ENCODE assay signal across 19 cellular contexts in the genomic region with DNA sequence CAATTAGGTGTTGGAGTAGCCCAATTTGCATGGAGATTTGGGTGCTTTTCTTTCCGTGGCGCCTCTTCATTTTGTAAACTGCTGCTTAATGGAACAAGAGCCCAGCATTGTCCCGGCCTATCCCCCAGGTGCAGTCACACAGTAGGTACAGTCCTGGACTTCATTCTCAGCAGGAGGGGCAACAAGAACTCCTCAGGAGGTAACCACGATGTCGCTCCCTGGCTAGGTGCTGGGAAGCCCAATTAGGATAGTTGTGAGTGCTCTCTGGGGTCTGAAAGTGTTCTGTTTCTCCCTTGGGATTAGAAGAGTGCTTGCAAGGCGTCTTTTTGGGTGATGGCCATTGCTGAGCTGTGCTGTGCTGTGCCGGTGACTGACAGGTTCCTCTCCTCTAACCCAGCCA. TPM values are rescaled to one million over a fixed set of nuclear protein-coding genes. Genes with fewer than 3 reads are reported as not detected.
DNase-seq lines count a peak whose midpoint lies in the region; ATAC-seq and TF ChIP-seq lines count a peak whose summit lies in the region.
"Had no signal": no experiment of that assay in that cellular context is flagged by ENCODE, and none has a peak within 500 bp of the region (broad histone marks: within the 10 kb centered on the region; RNA-seq: fewer than 3 reads in every experiment).

No MANE protein-coding gene starts in this region.

- peak; percentile 14 for DNase-seq in NCI-H2171 treated with DMSO at 0.1 percent for 48 hours (lab: John Stamatoyannopoulos, UW)
- DNase-seq in endodermal cell = peak; percentile 33
- no peak for DNase-seq in upper lobe of left lung
- DNase-seq in cerebellum (ENCODE audit: low spot score) = no peak
- no peak for DNase-seq in left lung
- DNase-seq in GM10248 (ENCODE audit: extremely low spot score) = no peak
- DNase-seq: CD4-positive, alpha-beta memory T cell; MM.1S; NCI-H1048; NCI-H146; NCI-H2029; NCI-H510A; NCI-H748 treated with DMSO at 0.1 percent for 48 hours; PC-9; RPMI8226; SHP77 had no signal

- no peaks in the 10 kb centered on the region for H3K27me3 Mint-ChIP-seq in endodermal cell (ENCODE audit: insufficient read depth)
- H3K27me3 Mint-ChIP-seq: CD4-positive, alpha-beta memory T cell had no signal

- intact Hi-C loops in left lung (cut with DNase I) = no loop called here

- peaks cover 11% of the 10 kb centered on the region for H3K36me3 Mint-ChIP-seq in endodermal cell (ENCODE audit: low read depth)
- H3K36me3 Mint-ChIP-seq: CD4-positive, alpha-beta memory T cell had no signal

- POLR2A ChIA-PET in HEK293 (lab: Yijun Ruan, JAX) = no interaction called here
- POLR2A ChIA-PET in GM10248 (lab: Yijun Ruan, JAX) = no interaction called here

- WGBS in endodermal cell (ENCODE audit: insufficient coverage in 1 of 2, insufficient read length in 1 of 2), 2 experiments = 94 to 95% methylated on average over 6 to 7 of the region's 7 CpGs
- WGBS in upper lobe of left lung, 2 donors = 93 to 97% methylated on average over 4 to 7 of the region's 7 CpGs

- H3K36me3 ChIP-seq in HEK293 (ENCODE audit: control insufficient read depth in 2 of 2, insufficient read depth in 1 of 2, low read length in 2 of 2) = peaks cover 0 to 4% of the 10 kb centered on the region in 2 experiments; a peak in 1 of 3 replicates
- no peaks in the 10 kb centered on the region for H3K36me3 ChIP-seq in endodermal cell (ENCODE audit: control insufficient read depth, insufficient read depth, low read length)
- peaks cover 0 to 4% (median 0%) of the 10 kb centered on the region in 4 donors for H3K36me3 ChIP-seq in upper lobe of left lung
- H3K36me3 ChIP-seq in left lung = no peaks in the 10 kb centered on the region

- CTCF ChIA-PET in HEK293 (lab: Yijun Ruan, JAX) = interaction anchor here (0.7 kb wide), 1 partner anchor 259 kb away, joined by 3 read pairs; no protein-coding TSS in a partner anchor
- CTCF ChIA-PET in GM10248 (lab: Yijun Ruan, JAX) = interaction anchor here (1.0 to 1.3 kb wide), 3 partner anchors 19 to 46 kb away, joined by 3 to 4 read pairs (median 3); no protein-coding TSS in a partner anchor

- H3K4me3 Mint-ChIP-seq in endodermal cell = no peak overlapping the region
- H3K4me3 Mint-ChIP-seq: CD4-positive, alpha-beta memory T cell; T-helper 1 cell treated with Interleukin-12 subunit alpha and Interleukin-12 subunit beta and Interleukin-4 antibody, amounts not matched to agents 30 μg/mL and 1 μg/mL, for 36 hours had no signal

- H3K9me3 ChIP-seq in HEK293 (ENCODE audit: control insufficient read depth, insufficient read depth, low read depth, low read length) = no peaks in the 10 kb centered on the region
- no peaks in the 10 kb centered on the region for H3K9me3 ChIP-seq in endodermal cell (ENCODE audit: control insufficient read depth, low read length)
- no peaks in the 10 kb centered on the region for H3K9me3 ChIP-seq in upper lobe of left lung
- H3K9me3 ChIP-seq in left lung = no peaks in the 10 kb centered on the region
- H3K9me3 ChIP-seq: BLaER1 treated with 17β-estradiol and CSF1 and Interleukin-3, amounts not matched to agents 10 nM and 100 nM had no signal

- TF ChIP-seq POLR2A in upper lobe of left lung (IDR thresholded peaks at IDR 0.05) = no peak

- peaks cover 1% of the 10 kb centered on the region; the same call in 1 of the 2 replicates for H3K4me1 ChIP-seq in HEK293 (ENCODE audit: control insufficient read depth, insufficient read depth, low read length)
- no peaks in the 10 kb centered on the region for H3K4me1 ChIP-seq in endodermal cell (ENCODE audit: control insufficient read depth, insufficient read depth, low read length)
- peaks cover 16 to 25% (median 20%) of the 10 kb centered on the region in 4 donors for H3K4me1 ChIP-seq in upper lobe of left lung
- peaks cover 8 to 10% of the 10 kb centered on the region in 2 donors for H3K4me1 ChIP-seq in left lung

- TF ChIP-seq EP300 in upper lobe of left lung (IDR thresholded peaks at IDR 0.05) = no peak

- no peaks in the 10 kb centered on the region for H3K27me3 ChIP-seq in endodermal cell (ENCODE audit: control insufficient read depth, insufficient read depth, low read length, poor library complexity, severe bottlenecking)
- H3K27me3 ChIP-seq in upper lobe of left lung = no peaks in the 10 kb centered on the region
- H3K27me3 ChIP-seq in left lung = no peaks in the 10 kb centered on the region
- H3K27me3 ChIP-seq: BLaER1 treated with 17β-estradiol and CSF1 and Interleukin-3, amounts not matched to agents 10 nM and 100 nM had no signal

- H3K4me1 Mint-ChIP-seq in endodermal cell = peaks cover 15% of the 10 kb centered on the region

- no peak overlapping the region for H3K9ac ChIP-seq in endodermal cell (ENCODE audit: extremely low read depth, low read length, poor library complexity, severe bottlenecking)
- H3K9ac ChIP-seq: BLaER1 treated with 17β-estradiol and CSF1 and Interleukin-3, amounts not matched to agents 10 nM and 100 nM had no signal

- H3K27ac Mint-ChIP-seq in endodermal cell = peak overlapping the region; percentile 72
- H3K27ac Mint-ChIP-seq: CD4-positive, alpha-beta memory T cell; T-helper 1 cell treated with Interleukin-12 subunit alpha and Interleukin-12 subunit beta and Interleukin-4 antibody, amounts not matched to agents 30 μg/mL and 1 μg/mL, for 36 hours had no signal

- H3K4me3 ChIP-seq in HEK293 (ENCODE audit: low read depth, low read length) (no peak overlapping the region), endodermal cell (ENCODE audit: low read length) (no peak overlapping the region), upper lobe of left lung (no peak overlapping the region), left lung (no peak overlapping the region)
- H3K4me3 ChIP-seq: BLaER1 treated with 17β-estradiol and CSF1 and Interleukin-3, amounts not matched to agents 10 nM and 100 nM; PC-9 had no signal

- TF ChIP-seq CTCF in HEK293 (tag by site-specific recombination; IDR thresholded peaks at IDR 0.05) (no peak), endodermal cell (conservative IDR thresholded peaks at IDR 0.05) (no peak), upper lobe of left lung (IDR thresholded peaks at IDR 0.05) (no peak), left lung (IDR thresholded peaks at IDR 0.05) (no peak), GM10248 (IDR thresholded peaks at IDR 0.05; ENCODE audit: control extremely low read depth, extremely low read depth, low read depth, missing control alignments) (no peak)

- H3K9me3 Mint-ChIP-seq in endodermal cell = no peaks in the 10 kb centered on the region
- H3K9me3 Mint-ChIP-seq: CD4-positive, alpha-beta memory T cell; T-helper 1 cell treated with Interleukin-12 subunit alpha and Interleukin-12 subunit beta and Interleukin-4 antibody, amounts not matched to agents 30 μg/mL and 1 μg/mL, for 36 hours had no signal

- ATAC-seq in upper lobe of left lung (ENCODE audit: low FRiP score in 2 of 2) = no peak
- no peak for ATAC-seq in left lung

- H3K27ac ChIP-seq in HEK293 (ENCODE audit: extremely low read depth, low read depth, low read length) = no peak overlapping the region
- no peak overlapping the region for H3K27ac ChIP-seq in endodermal cell (ENCODE audit: low read depth, low read length)
- H3K27ac ChIP-seq in upper lobe of left lung = peak overlapping the region in 3 of 4 donors; percentile 17 to 35 (median 24)
- H3K27ac ChIP-seq in left lung = no peak overlapping the region
- H3K27ac ChIP-seq: BLaER1 treated with 17β-estradiol and CSF1 and Interleukin-3, amounts not matched to agents 10 nM and 100 nM; PC-9 had no signal

TF ChIP-seq in HEK293, 187 proteins besides CTCF, POLR2A, EP300 and RAD21:
- TF ChIP-seq GFI1B (tag by site-specific recombination; IDR thresholded peaks at IDR 0.05) (no peak), ZBTB44 (tag by site-specific recombination; IDR thresholded peaks at IDR 0.05) (no peak), ZIC2 (tag by site-specific recombination; IDR thresholded peaks at IDR 0.05) (peak; percentile 69), ZNF37A (tag by site-specific recombination; IDR thresholded peaks at IDR 0.05) (no peak), KLF1 (tag by site-specific recombination; IDR thresholded peaks at IDR 0.05) (no peak), GLIS1 (tag by site-specific recombination; IDR thresholded peaks at IDR 0.05) (peak; percentile 93)
- TF ChIP-seq, protein P1, sequence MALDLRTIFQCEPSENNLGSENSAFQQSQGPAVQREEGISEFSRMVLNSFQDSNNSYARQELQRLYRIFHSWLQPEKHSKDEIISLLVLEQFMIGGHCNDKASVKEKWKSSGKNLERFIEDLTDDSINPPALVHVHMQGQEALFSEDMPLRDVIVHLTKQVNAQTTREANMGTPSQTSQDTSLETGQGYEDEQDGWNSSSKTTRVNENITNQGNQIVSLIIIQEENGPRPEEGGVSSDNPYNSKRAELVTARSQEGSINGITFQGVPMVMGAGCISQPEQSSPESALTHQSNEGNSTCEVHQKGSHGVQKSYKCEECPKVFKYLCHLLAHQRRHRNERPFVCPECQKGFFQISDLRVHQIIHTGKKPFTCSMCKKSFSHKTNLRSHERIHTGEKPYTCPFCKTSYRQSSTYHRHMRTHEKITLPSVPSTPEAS (tag by site-specific recombination; IDR thresholded peaks at IDR 0.05) = no peak

RNA-seq across cellular contexts. Expression of gene CABLES1, which starts 53.8 kb away (rescaled TPM):
- total RNA-seq in endodermal cell (10 to 100 TPM in 1 of 2 donors, 1 to 10 TPM in 1; 9.9 to 16.7 TPM), upper lobe of left lung (10 to 100 TPM; 24.6 to 63.9 (median 40.9) TPM), cerebellum (7.0 TPM), left lung (10 to 100 TPM; 21.9 to 35.4 TPM)
- polyA plus RNA-seq in endodermal cell (2013, experiment 1 of 2) = 4.5 TPM
- polyA plus RNA-seq in endodermal cell (2013, experiment 2 of 2) = 4.3 TPM
- polyA plus RNA-seq: CD4-positive, alpha-beta memory T cell had no signal

Comparison
In these comparisons a context has a peak if more than half of its experiments do, and no peak if none do; other contexts are left out.
1. H3K27ac ChIP-seq: peak in upper lobe of left lung (3 of 4); none in HEK293 (single experiment), endodermal cell (single experiment) and left lung (0 of 2).
2. DNase-seq: peak in NCI-H2171 treated with DMSO at 0.1 percent for 48 hours (single experiment) and endodermal cell (single experiment); none in upper lobe of left lung (0 of 2), cerebellum (single experiment), left lung (0 of 2) and GM10248 (single experiment).